1 cellular context compared by ENCODE assay signal in the genomic region with DNA sequence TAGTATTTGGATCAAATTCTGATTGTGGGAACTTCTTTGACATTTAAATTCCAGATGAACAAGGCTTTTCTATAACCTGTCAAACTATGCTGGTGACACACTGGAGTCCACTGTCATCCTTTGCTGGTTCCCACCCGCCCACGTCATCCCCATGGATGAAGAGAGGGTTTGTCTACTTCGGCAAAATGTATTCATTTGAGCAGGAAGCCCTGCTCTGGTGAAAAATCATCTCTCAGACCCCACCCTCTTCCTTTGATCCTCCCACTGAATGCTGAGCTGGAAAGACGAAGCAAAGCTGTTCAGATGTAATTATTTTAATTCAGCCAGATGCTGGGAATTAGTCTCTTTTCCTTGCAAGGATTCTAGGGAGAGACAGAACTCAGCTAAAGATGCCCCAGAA.
TF ChIP-seq lines count a peak whose summit lies in the region.

No MANE protein-coding gene starts in this region.

TF ChIP-seq in endothelial cell of umbilical vein, 7 proteins besides CTCF, POLR2A, EP300 and RAD21:
- no peak for TF ChIP-seq FOS (IDR thresholded peaks at IDR 0.05; ENCODE audit: borderline replicate concordance, insufficient read depth, low read length)
- no peak for TF ChIP-seq JUN (IDR thresholded peaks at IDR 0.05; ENCODE audit: borderline replicate concordance, insufficient read depth, insufficient read length, low read depth)
- no peak for TF ChIP-seq POLR2AphosphoS5 (IDR thresholded peaks at IDR 0.05; ENCODE audit: insufficient read depth, low read depth, low read length)
- TF ChIP-seq MYC (IDR thresholded peaks at IDR 0.05; ENCODE audit: low read depth, low read length), result no peak
- TF ChIP-seq, protein P1, sequence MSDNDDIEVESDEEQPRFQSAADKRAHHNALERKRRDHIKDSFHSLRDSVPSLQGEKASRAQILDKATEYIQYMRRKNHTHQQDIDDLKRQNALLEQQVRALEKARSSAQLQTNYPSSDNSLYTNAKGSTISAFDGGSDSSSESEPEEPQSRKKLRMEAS (IDR thresholded peaks at IDR 0.05; ENCODE audit: insufficient read depth, insufficient read length), result no peak
- TF ChIP-seq GATA2 (IDR thresholded peaks at IDR 0.05; ENCODE audit: insufficient read depth, insufficient read length, low read depth, low read length), result no peak
- TF ChIP-seq EZH2 (IDR thresholded peaks at IDR 0.05; ENCODE audit: borderline replicate concordance, low read depth, low read length, severe bottlenecking), result no peak
